Comparison of ENCODE assay signal across 8 cellular contexts in genomic region chr11:57798905-57799559, GRCh38. TPM values are rescaled to one million over a fixed set of nuclear protein-coding genes. Genes with fewer than 3 reads are reported as not detected.
DNase-seq lines count a peak whose midpoint lies in the region; ATAC-seq and TF ChIP-seq lines count a peak whose summit lies in the region.

No MANE protein-coding gene starts in this region.

- H3K4me3 ChIP-seq in Caco-2 (ENCODE audit: low read depth, low read length) (no peak overlapping the region), mammary epithelial cell (replicated peaks in 1 of 3; ENCODE audit: insufficient read depth in 1 of 3, low read depth in 2 of 3, low read length in 3 of 3) (peak overlapping the region in 1 of 3 experiments; percentile 7), aorta (ENCODE audit: low read length in 2 of 2) (no peak overlapping the region)

- no peak overlapping the region for H2AFZ ChIP-seq in mammary epithelial cell (ENCODE audit: low read depth, low read length)

- WGBS in mammary epithelial cell (ENCODE audit: low coverage, missing lambda C conversion rate), result 6% methylated on average over 1 of the region's 1 CpG
- 0 to 5% methylated on average over 1 of the region's 1 CpG for WGBS in aorta, 2 donors

- in situ Hi-C loops in mammary epithelial cell (cut with MboI; ENCODE audit: low sequenced_read_pairs in 2 of 2), result loop anchor here in 1 of 2 donors (5.0 kb wide), 1 partner anchor 37 kb away; the partner anchor contains the start of gene CTNND1

- no peak overlapping the region for H3K9ac ChIP-seq in mammary epithelial cell (ENCODE audit: insufficient read depth, low read length)

- H3K27ac ChIP-seq in mammary epithelial cell (ENCODE audit: insufficient read depth, low read depth, low read length), result peak overlapping the region; percentile 84
- H3K27ac ChIP-seq in aorta (ENCODE audit: low read depth in 1 of 2, low read length in 2 of 2), result peak overlapping the region in 1 of 2 donors; percentile 64

- no TSS peak for BruUV-seq in Caco-2 (replicated peaks; lab: Mats Ljungman, UMichigan)
- TSS peak; percentile 74 for BruUV-seq in mammary epithelial cell (replicated peaks; lab: Mats Ljungman, UMichigan)

- peaks cover 5% of the 10 kb centered on the region for H4K20me1 ChIP-seq in mammary epithelial cell (ENCODE audit: insufficient read depth, low read length)

- H3K27me3 ChIP-seq in Caco-2 (replicated peaks; ENCODE audit: control insufficient read depth, insufficient read depth, low read length), result no peaks in the 10 kb centered on the region
- H3K27me3 ChIP-seq in mammary epithelial cell (ENCODE audit: insufficient read depth, low read length), result no peaks in the 10 kb centered on the region
- H3K27me3 ChIP-seq in aorta (ENCODE audit: control insufficient read depth in 1 of 2, insufficient read depth in 2 of 2, low read length in 1 of 2), result no peaks in the 10 kb centered on the region

- DNase-seq in Caco-2 (peak; percentile 74 to 86), NCI-H2029 (lab: John Stamatoyannopoulos, UW) (peak; percentile 38), mammary epithelial cell (peak; percentile 98), lung microvascular endothelial cell (ENCODE audit: low read depth in 2 of 2) (peak; percentile 35 to 72), aorta (no peak)
- DNase-seq in stimulated activated CD4-positive, alpha-beta T cell treated with anti-CD3 and anti-CD28 coated beads, Interleukin-2, amount 100 ng/mL, for 48 hours, result no peak
- no peak for DNase-seq in NK-92 treated with Interleukin-12 subunit alpha and Interleukin-12 subunit beta, amount 100 ng/mL, for 24 hours (lab: John Stamatoyannopoulos, UW)

- H3K79me2 ChIP-seq in mammary epithelial cell (ENCODE audit: insufficient read depth, low read length), result peaks cover 84% of the 10 kb centered on the region

- H3K27ac Mint-ChIP-seq in Caco-2 (ENCODE audit: unreplicated experiment), result peak overlapping the region; percentile 93

- H3K27me3 Mint-ChIP-seq in Caco-2 (ENCODE audit: insufficient read depth, unreplicated experiment), result no peaks in the 10 kb centered on the region

- H3K4me1 ChIP-seq in Caco-2, result peaks cover 25% of the 10 kb centered on the region
- peaks cover 30% of the 10 kb centered on the region for H3K4me1 ChIP-seq in mammary epithelial cell (ENCODE audit: insufficient read depth, low read length)
- H3K4me1 ChIP-seq in aorta (ENCODE audit: control insufficient read depth in 1 of 2, insufficient read depth in 2 of 2, low read length in 2 of 2), result no peaks in the 10 kb centered on the region

- H3K36me3 ChIP-seq in Caco-2 (ENCODE audit: control insufficient read depth, insufficient read depth, low read length) (peaks cover 14% of the 10 kb centered on the region), mammary epithelial cell (ENCODE audit: insufficient read depth, low read length) (peaks cover 36% of the 10 kb centered on the region), aorta (ENCODE audit: control insufficient read depth in 1 of 2, insufficient read depth in 2 of 2, low read length in 1 of 2) (peaks cover 8 to 19% of the 10 kb centered on the region in 2 donors)

- peak overlapping the region; percentile 42 for H3K4me3 Mint-ChIP-seq in Caco-2 (ENCODE audit: unreplicated experiment)

- intact Hi-C loops in Caco-2 (cut with micrococcal nuclease; ENCODE audit: unreplicated experiment), result no loop called here
- intact Hi-C loops in mammary epithelial cell (cut with micrococcal nuclease), result loop anchor here (1.0 to 5.0 kb wide), 5 partner anchors 8 to 452 kb away; no protein-coding TSS in a partner anchor
- intact Hi-C loops in aorta (cut with DNase I), result loop anchor here (2.0 to 5.0 kb wide), 2 partner anchors 37 to 56 kb away; partner anchors contain the start of gene CTNND1 (in 2 of the 2)

- ATAC-seq in aorta (ENCODE audit: low FRiP score), result peak; percentile 40
- ATAC-seq in GM19395 (IDR thresholded peaks at IDR 0.05; ENCODE audit: unreplicated experiment), result no peak

- peak overlapping the region; percentile 72 for H3K4me2 ChIP-seq in mammary epithelial cell (ENCODE audit: insufficient read depth, low read depth, low read length)

- TF ChIP-seq CTCF in Caco-2 (IDR thresholded peaks at IDR 0.05; ENCODE audit: insufficient read depth in 1 of 2, low read depth in 1 of 2, low read length in 1 of 2, severe bottlenecking in 1 of 2, unreplicated experiment in 1 of 2) (no peak), mammary epithelial cell (conservative IDR thresholded peaks at IDR 0.05 in 1 of 2, IDR thresholded peaks at IDR 0.05 in 1 of 2; ENCODE audit: extremely low read depth in 1 of 2, insufficient read depth in 1 of 2, low read depth in 1 of 2, low read length in 2 of 2) (no peak)

- no peaks in the 10 kb centered on the region for H3K9me3 Mint-ChIP-seq in Caco-2 (ENCODE audit: unreplicated experiment)

- H3K36me3 Mint-ChIP-seq in Caco-2 (ENCODE audit: insufficient read depth, unreplicated experiment), result peaks cover 93% of the 10 kb centered on the region

- dilution Hi-C loops in mammary epithelial cell (cut with HindIII; ENCODE audit: low sequenced_read_pairs), result no loop called here

- H3K4me1 Mint-ChIP-seq in Caco-2 (ENCODE audit: low read depth, unreplicated experiment), result peaks cover 33% of the 10 kb centered on the region

- H3K9me3 ChIP-seq in Caco-2 (no peaks in the 10 kb centered on the region), mammary epithelial cell (replicated peaks; ENCODE audit: insufficient read depth, low read length) (no peaks in the 10 kb centered on the region), aorta (ENCODE audit: control insufficient read depth, low read length) (no peaks in the 10 kb centered on the region)

- POLR2A ChIA-PET in Caco-2 (lab: Charles Lee), result interaction anchor here (0.6 to 3.1 kb wide), 7 partner anchors 11 to 87 kb away, joined by 3 to 77 read pairs (median 12); partner anchors contain the start of genes CTNND1 and SELENOH

- CTCF ChIA-PET in Caco-2 (lab: Charles Lee), result interaction anchor here (0.7 to 3.7 kb wide), 5 partner anchors 11 to 47 kb away, joined by 4 to 79 read pairs (median 4); partner anchors contain the start of genes BTBD18 and CTNND1
- CTCF ChIA-PET in mammary epithelial cell (lab: Charles Lee; ENCODE audit: low non-redundant PET), result interaction anchor here (0.5 to 1.4 kb wide), 4 partner anchors 38 to 87 kb away, joined by 4 to 9 read pairs (median 6); partner anchors contain the start of genes BTBD18 and MED19

RNA-seq across cellular contexts. Expression of gene CTNND1, which starts 37.4 kb away (rescaled TPM):
- 223 and 225 TPM in 2 replicates for total RNA-seq in Caco-2 (2022)
- total RNA-seq in mammary epithelial cell, result 100 to 1,000 TPM; 164 to 212 TPM
- 119 TPM for polyA plus RNA-seq in mammary epithelial cell
- 412 TPM for polyA minus RNA-seq in mammary epithelial cell
- total RNA-seq in lung microvascular endothelial cell, result 174 and 212 TPM in 2 replicates
- 100 to 1,000 TPM; 167 to 213 TPM for total RNA-seq in aorta
- polyA plus RNA-seq in aorta, result 10 to 100 TPM; 31.6 to 35.8 TPM

RNA-seq across cellular contexts. Expression of gene BTBD18, which starts 47.4 kb away (rescaled TPM):
- not detected in 2 replicates for total RNA-seq in Caco-2 (2022)
- not detected for total RNA-seq in mammary epithelial cell
- polyA plus RNA-seq in mammary epithelial cell, result not detected
- polyA minus RNA-seq in mammary epithelial cell, result not detected
- not detected in 2 replicates for total RNA-seq in lung microvascular endothelial cell
- total RNA-seq in aorta, result not detected
- polyA plus RNA-seq in aorta, result under 1 TPM in 1 of 2 donors, not detected in 1; 0.05 TPM

RNA-seq across cellular contexts. Expression of gene SELENOH, which starts 57.7 kb away (rescaled TPM):
- total RNA-seq in Caco-2 (2022) (174 and 175 TPM in 2 replicates), mammary epithelial cell (100 to 1,000 TPM in 1 of 2 donors, 10 to 100 TPM in 1; 63.5 to 115 TPM), lung microvascular endothelial cell (66.3 and 73.8 TPM in 2 replicates), aorta (10 to 100 TPM; 65.0 to 75.1 TPM)
- polyA plus RNA-seq in mammary epithelial cell (98.4 TPM), aorta (100 to 1,000 TPM; 126 to 158 TPM)
- polyA minus RNA-seq in mammary epithelial cell, result 3.5 TPM

Comparison
In these comparisons a context has a peak if more than half of its experiments do, and no peak if none do; other contexts are left out.
1. DNase-seq: peak in Caco-2 (2 of 2), NCI-H2029 (single experiment), mammary epithelial cell (single experiment) and lung microvascular endothelial cell (2 of 2); none in aorta (0 of 2), stimulated activated CD4-positive, alpha-beta T cell treated with anti-CD3 and anti-CD28 coated beads, Interleukin-2, amount 100 ng/mL, for 48 hours (0 of 2) and NK-92 treated with Interleukin-12 subunit alpha and Interleukin-12 subunit beta, amount 100 ng/mL, for 24 hours (single experiment).